ENCODE assay signal across 21 cellular contexts in genomic region chr2:207970825-207971142, GRCh38. TPM values are rescaled to one million over a fixed set of nuclear protein-coding genes. Genes with fewer than 3 reads are reported as not detected.
DNase-seq lines count a peak whose midpoint lies in the region; ATAC-seq, FAIRE-seq and TF ChIP-seq lines count a peak whose summit lies in the region.
"Had no signal": no experiment of that assay in that cellular context is flagged by ENCODE, and none has a peak within 500 bp of the region (broad histone marks: within the 10 kb centered on the region; RNA-seq: fewer than 3 reads in every experiment).

No MANE protein-coding gene starts in this region.

- no peak overlapping the region for H3K4me3 ChIP-seq in A549
- H3K4me3 ChIP-seq in mucosa of rectum (ENCODE audit: low read length in 2 of 2): no peak overlapping the region
- H3K4me3 ChIP-seq: ascending aorta, lung, ovary, right atrium auricular region, stomach had no signal

- CTCF ChIA-PET in A549 (lab: Yijun Ruan, JAX): interaction anchor here (1.0 to 7.6 kb wide), 4 partner anchors 8 to 223 kb away, joined by 4 to 82 read pairs (median 60); partner anchors contain the start of gene FZD5

- peak overlapping the region in 1 of 2 donors; percentile 13 for H3K9ac ChIP-seq in mucosa of rectum (ENCODE audit: low read depth in 1 of 2, low read length in 2 of 2)

- TF ChIP-seq RAD21 in A549 (conservative IDR thresholded peaks at IDR 0.05 in 1 of 2, IDR thresholded peaks at IDR 0.05 in 1 of 2): no peak

- POLR2A ChIA-PET in A549 (lab: Yijun Ruan, JAX): no interaction called here

- no peak for TF ChIP-seq POLR2A in A549 (IDR thresholded peaks at IDR 0.05; ENCODE audit: low read length)
- no peak for TF ChIP-seq POLR2A in H54 (IDR thresholded peaks at IDR 0.05; ENCODE audit: low read depth, low read length)

- DNase-seq in A549 (ENCODE audit: low read depth in 1 of 2, low spot score in 1 of 2) (no peak), H54 (ENCODE audit: insufficient read length, low spot score) (no peak), ecto neural progenitor cell (ENCODE audit: low spot score) (peak; percentile 43), superior temporal gyrus (ENCODE audit: extremely low spot score) (no peak), NCI-H524 (lab: John Stamatoyannopoulos, UW) (no peak)
- no peak for DNase-seq in stimulated activated CD4-positive, alpha-beta T cell treated with anti-CD3 and anti-CD28 coated beads, Interleukin-4, amount 100 ng/mL, for 1 hour
- DNase-seq: activated CD4-positive, alpha-beta T cell treated with anti-CD3 and anti-CD28 coated beads, Interleukin-2, amount 10 ng/mL, durations not matched to agents 7 days and 5 days; dermis blood vessel endothelial cell; foreskin fibroblast; NCI-H1105; NCI-H510A; ovary; stomach; T-helper 2 cell had no signal

- TF ChIP-seq EP300 in A549 (IDR thresholded peaks at IDR 0.05): no peak

- FAIRE-seq in A549 (lab: Jason Lieb, UNC): no peak
- FAIRE-seq in H54 (lab: Jason Lieb, UNC): peak; percentile 43
- FAIRE-seq: A204.1, islet of Langerhans had no signal

- H3K4me1 ChIP-seq in A549: peaks cover 24% of the 10 kb centered on the region
- H3K4me1 ChIP-seq in mucosa of rectum (ENCODE audit: control insufficient read depth in 2 of 2, insufficient read depth in 2 of 2, low read length in 2 of 2): peaks cover 12 to 16% of the 10 kb centered on the region in 2 donors

- H3K9me3 ChIP-seq in A549 (no peaks in the 10 kb centered on the region), mucosa of rectum (ENCODE audit: control insufficient read depth in 2 of 2, low read length in 2 of 2) (no peaks in the 10 kb centered on the region)
- H3K9me3 ChIP-seq: ascending aorta, ovary, right atrium auricular region, stomach had no signal

- TF ChIP-seq CTCF in A549 (IDR thresholded peaks at IDR 0.05): no peak

- H3K27ac ChIP-seq in A549 (peak overlapping the region in 1 of 2 experiments; percentile 18; a peak in 1 of 6 replicates), mucosa of rectum (ENCODE audit: low read depth in 2 of 2, low read length in 2 of 2) (peak overlapping the region; percentile 2 to 26)
- H3K27ac ChIP-seq: ascending aorta, ovary, right atrium auricular region, stomach had no signal

- ATAC-seq in A549 (no peak), GM19035 (IDR thresholded peaks at IDR 0.05; ENCODE audit: unreplicated experiment) (no peak)

- peak overlapping the region; percentile 37; the same call in 1 of the 3 replicates for H3K4me2 ChIP-seq in A549

- H3K36me3 ChIP-seq in mucosa of rectum (ENCODE audit: control insufficient read depth in 2 of 2, insufficient read depth in 2 of 2, low read length in 2 of 2): no peaks in the 10 kb centered on the region
- H3K36me3 ChIP-seq: ascending aorta, ovary, right atrium auricular region had no signal

- no peaks in the 10 kb centered on the region for H3K27me3 ChIP-seq in mucosa of rectum (ENCODE audit: control insufficient read depth in 2 of 2, insufficient read depth in 2 of 2, low read length in 2 of 2)
- H3K27me3 ChIP-seq: ascending aorta, ovary, right atrium auricular region, stomach had no signal

TF ChIP-seq in A549, 52 proteins besides CTCF, POLR2A, EP300 and RAD21:
- TF ChIP-seq ZC3H11A (IDR thresholded peaks at IDR 0.05) (no peak), ZSCAN20 (CRISPR knock-in tag; IDR thresholded peaks at IDR 0.05) (no peak), NR3C1 (IDR thresholded peaks at IDR 0.05) (no peak), CEBPB (IDR thresholded peaks at IDR 0.05) (no peak), HOXB13 (CRISPR knock-in tag; IDR thresholded peaks at IDR 0.05; ENCODE audit: low read depth) (no peak), HDAC2 (IDR thresholded peaks at IDR 0.05) (no peak), JUN (IDR thresholded peaks at IDR 0.05) (no peak), HOXB5 (CRISPR knock-in tag; IDR thresholded peaks at IDR 0.05) (no peak), NPAS2 (CRISPR knock-in tag; IDR thresholded peaks at IDR 0.05; ENCODE audit: borderline replicate concordance) (no peak), REST (IDR thresholded peaks at IDR 0.05) (no peak), CHD2 (IDR thresholded peaks at IDR 0.05; ENCODE audit: low read length, partially characterized antibody) (no peak), ESRRA (IDR thresholded peaks at IDR 0.05; ENCODE audit: borderline replicate concordance, low read length) (no peak)

RNA-seq across cellular contexts. Expression of gene PLEKHM3, which starts 54.5 kb away (rescaled TPM):
- polyA plus RNA-seq in A549 (2011; rRNA removed): 6.5 and 7.0 TPM in 2 replicates
- 1.7 and 2.3 TPM in 2 replicates for polyA plus RNA-seq in A549 (2012; cell fraction: cytosol; rRNA removed)
- polyA plus RNA-seq in A549 (2012; cell fraction: nucleus; rRNA removed): 1.5 TPM in 2 replicates
- polyA plus RNA-seq in A549 (2017; fragmentation: RNase III; extraction: RNeasy Plus Mini Kit Qiagen cat#74134 plus additional on column Dnase treatment): 2.4 to 2.9 TPM (median 2.7 TPM) in 3 replicates
- 21.9 and 23.6 TPM in 2 replicates for polyA minus RNA-seq in A549 (2011; rRNA and poly(A)+ RNA removed)
